Comparison of ENCODE assay signal across 10 cellular contexts in genomic region chr7:47580175-47580701, GRCh38. TPM values are rescaled to one million over a fixed set of nuclear protein-coding genes. Genes with fewer than 3 reads are reported as not detected.
DNase-seq lines count a peak whose midpoint lies in the region; ATAC-seq and TF ChIP-seq lines count a peak whose summit lies in the region.
"Had no signal": no experiment of that assay in that cellular context is flagged by ENCODE, and none has a peak within 500 bp of the region (broad histone marks: within the 10 kb centered on the region; RNA-seq: fewer than 3 reads in every experiment).

No MANE protein-coding gene starts in this region.

- peaks cover 15% of the 10 kb centered on the region for H3F3A ChIP-seq in DOHH2 (ENCODE audit: control insufficient read depth, insufficient read depth)

- H3K4me2 ChIP-seq in DOHH2 (ENCODE audit: low read length) (peak overlapping the region; percentile 75), fibroblast of lung (ENCODE audit: extremely low read depth, insufficient read depth, low read length) (peak overlapping the region; percentile 74), trophoblast cell (ENCODE audit: low read length) (peak overlapping the region; percentile 85)

- H3K14ac ChIP-seq in trophoblast cell (ENCODE audit: low read length) = peak overlapping the region; percentile 64

- H3K79me1 ChIP-seq in trophoblast cell (ENCODE audit: low read length) = peaks cover 67% of the 10 kb centered on the region

- no peak overlapping the region for H3K4me3 Mint-ChIP-seq in activated CD4-positive, alpha-beta memory T cell treated with anti-CD3 and anti-CD28 coated beads, Interleukin-2, amount 10 ng/mL, durations not matched to agents 7 days and 5 days

- H3K4me1 ChIP-seq in DOHH2 (ENCODE audit: control insufficient read depth, low read length) (peaks cover 87% of the 10 kb centered on the region), Panc1 (ENCODE audit: control insufficient read depth, insufficient read depth, low read length) (peaks cover 75% of the 10 kb centered on the region), fibroblast of lung (ENCODE audit: control insufficient read depth, extremely low read depth, insufficient read depth, low read length) (peaks cover 35% of the 10 kb centered on the region), trophoblast cell (ENCODE audit: control insufficient read depth in 1 of 2, insufficient read depth in 2 of 2, low read length in 2 of 2) (peaks cover 45 to 46% of the 10 kb centered on the region in 2 experiments)

- peaks cover 21% of the 10 kb centered on the region for H3K27me3 Mint-ChIP-seq in activated CD4-positive, alpha-beta memory T cell treated with anti-CD3 and anti-CD28 coated beads, Interleukin-2, amount 10 ng/mL, durations not matched to agents 7 days and 5 days

- H3K27ac ChIP-seq in DOHH2 (ENCODE audit: low read depth, low read length) (no peak overlapping the region), Panc1 (ENCODE audit: low read length) (peak overlapping the region; percentile 100), fibroblast of lung (ENCODE audit: insufficient read depth, low read length) (no peak overlapping the region), trophoblast cell (ENCODE audit: low read depth, low read length) (peak overlapping the region; percentile 97), WERI-Rb-1 (no peak overlapping the region)

- H3K4ac ChIP-seq in trophoblast cell (ENCODE audit: low read depth, low read length) = peak overlapping the region; percentile 52

- peak overlapping the region; percentile 69 for H3K4me3 ChIP-seq in DOHH2 (ENCODE audit: low read length)
- peak overlapping the region; percentile 79 to 92 for H3K4me3 ChIP-seq in Panc1 (ENCODE audit: low read depth in 2 of 2, low read length in 2 of 2)
- peak overlapping the region; percentile 82 to 89 (median 88) for H3K4me3 ChIP-seq in fibroblast of lung (replicated peaks in 1 of 4; ENCODE audit: control extremely low read depth in 1 of 4, insufficient read depth in 1 of 4, low read depth in 3 of 4, low read length in 4 of 4)
- H3K4me3 ChIP-seq in trophoblast cell (ENCODE audit: low read depth, low read length) = peak overlapping the region; percentile 57
- no peak overlapping the region for H3K4me3 ChIP-seq in WERI-Rb-1 (ENCODE audit: low read depth, low read length)

- H3K23ac ChIP-seq in trophoblast cell (ENCODE audit: low read length) = no peak overlapping the region

- POLR2A ChIA-PET in Panc1 (lab: Charles Lee) = interaction anchor here (0.7 to 1.0 kb wide), 2 partner anchors 21 to 203 kb away, joined by 3 to 5 read pairs; no protein-coding TSS in a partner anchor
- POLR2A ChIA-PET in activated CD4-positive, alpha-beta memory T cell treated with anti-CD3 and anti-CD28 coated beads, Interleukin-2, amount 10 ng/mL, durations not matched to agents 7 days and 5 days (lab: Charles Lee) = no interaction called here

- H3K79me2 ChIP-seq in DOHH2 (ENCODE audit: control insufficient read depth, low read length) (peaks cover 6% of the 10 kb centered on the region), fibroblast of lung (ENCODE audit: control insufficient read depth, insufficient read depth, low read length) (peaks cover 53% of the 10 kb centered on the region), trophoblast cell (ENCODE audit: control insufficient read depth, insufficient read depth, low read length, poor library complexity) (peaks cover 31% of the 10 kb centered on the region)

- no peaks in the 10 kb centered on the region for H3K9me3 Mint-ChIP-seq in activated CD4-positive, alpha-beta memory T cell treated with anti-CD3 and anti-CD28 coated beads, Interleukin-2, amount 10 ng/mL, durations not matched to agents 7 days and 5 days

- peak overlapping the region; percentile 45 for H3K18ac ChIP-seq in trophoblast cell (ENCODE audit: low read length)

- no peak overlapping the region for H2AK5ac ChIP-seq in trophoblast cell (ENCODE audit: low read length)

- H3K27ac Mint-ChIP-seq in activated CD4-positive, alpha-beta memory T cell treated with anti-CD3 and anti-CD28 coated beads, Interleukin-2, amount 10 ng/mL, durations not matched to agents 7 days and 5 days = no peak overlapping the region

- no peaks in the 10 kb centered on the region for H4K20me1 ChIP-seq in DOHH2 (ENCODE audit: control insufficient read depth, insufficient read depth, low read depth, low read length)
- H4K20me1 ChIP-seq in fibroblast of lung (ENCODE audit: control insufficient read depth, extremely low read depth, insufficient read depth, low read length) = no peaks in the 10 kb centered on the region

- H3K4me1 Mint-ChIP-seq in activated CD4-positive, alpha-beta memory T cell treated with anti-CD3 and anti-CD28 coated beads, Interleukin-2, amount 10 ng/mL, durations not matched to agents 7 days and 5 days = no peaks in the 10 kb centered on the region

- BruUV-seq in Panc1 (replicated peaks; lab: Mats Ljungman, UMichigan) = no TSS peak

- no CpG with 5 or more reads among the region's 7 CpGs for WGBS in trophoblast cell (ENCODE audit: extremely low coverage, insufficient coverage, insufficient read length)

- H3K27me3 ChIP-seq in DOHH2 (ENCODE audit: control insufficient read depth, low read length) (peaks cover 24% of the 10 kb centered on the region), Panc1 (ENCODE audit: control insufficient read depth, insufficient read depth, low read length) (no peaks in the 10 kb centered on the region), fibroblast of lung (ENCODE audit: control insufficient read depth, insufficient read depth, low read length) (no peaks in the 10 kb centered on the region), trophoblast cell (ENCODE audit: insufficient read depth, low read length) (no peaks in the 10 kb centered on the region), WERI-Rb-1 (ENCODE audit: insufficient read depth, low read depth, severe bottlenecking) (no peaks in the 10 kb centered on the region)

- ATAC-seq in Panc1 = peak; percentile 6; the same call in 1 of the 2 replicates
- no peak for ATAC-seq in HG03521 (IDR thresholded peaks at IDR 0.05; ENCODE audit: unreplicated experiment)

- no peak overlapping the region for H3K9ac ChIP-seq in fibroblast of lung (ENCODE audit: insufficient read depth, low read length)
- no peak overlapping the region for H3K9ac ChIP-seq in trophoblast cell (ENCODE audit: low read length)

- no peak overlapping the region for H2BK12ac ChIP-seq in trophoblast cell (ENCODE audit: low read length)

- intact Hi-C loops in Panc1 (cut with micrococcal nuclease; ENCODE audit: unreplicated experiment) = loop anchor here (2.0 kb wide), 1 partner anchor 183 kb away; no protein-coding TSS in a partner anchor

- no peaks in the 10 kb centered on the region for H3K36me3 ChIP-seq in DOHH2 (ENCODE audit: control insufficient read depth, low read length)
- H3K36me3 ChIP-seq in Panc1 (ENCODE audit: control insufficient read depth, insufficient read depth, low read length) = peaks cover 9% of the 10 kb centered on the region; the same call in 1 of the 2 replicates
- peaks cover 5% of the 10 kb centered on the region for H3K36me3 ChIP-seq in fibroblast of lung (ENCODE audit: control insufficient read depth, insufficient read depth, low read length)
- H3K36me3 ChIP-seq in trophoblast cell (ENCODE audit: control insufficient read depth in 1 of 2, insufficient read depth in 2 of 2, low read length in 2 of 2) = peaks cover 11 to 12% of the 10 kb centered on the region in 2 experiments
- H3K36me3 ChIP-seq in WERI-Rb-1 = no peaks in the 10 kb centered on the region

- no peaks in the 10 kb centered on the region for H3K36me3 Mint-ChIP-seq in activated CD4-positive, alpha-beta memory T cell treated with anti-CD3 and anti-CD28 coated beads, Interleukin-2, amount 10 ng/mL, durations not matched to agents 7 days and 5 days (ENCODE audit: low read depth)

- no peaks in the 10 kb centered on the region for H3K9me3 ChIP-seq in DOHH2 (ENCODE audit: control insufficient read depth, insufficient read depth, low read length)
- no peaks in the 10 kb centered on the region; the same call in 1 of the 2 replicates for H3K9me3 ChIP-seq in Panc1 (ENCODE audit: control insufficient read depth, insufficient read depth, low read depth, low read length)
- no peaks in the 10 kb centered on the region for H3K9me3 ChIP-seq in fibroblast of lung (ENCODE audit: control insufficient read depth, insufficient read depth, low read depth, low read length)
- H3K9me3 ChIP-seq in trophoblast cell (ENCODE audit: insufficient read depth, low read depth, low read length) = no peaks in the 10 kb centered on the region
- no peaks in the 10 kb centered on the region for H3K9me3 ChIP-seq in WERI-Rb-1 (ENCODE audit: severe bottlenecking)

- DNase-seq in Panc1 (ENCODE audit: low read depth, low spot score) (no peak), fibroblast of lung (ENCODE audit: low read depth in 2 of 2) (peak; percentile 50 to 56), trophoblast cell (no peak), activated gamma-delta T cell (lab: John Stamatoyannopoulos, UW) (no peak), WERI-Rb-1 (no peak)
- no peak for DNase-seq in activated CD4-positive, alpha-beta memory T cell treated with anti-CD3 and anti-CD28 coated beads, Interleukin-2, amount 10 ng/mL, durations not matched to agents 7 days and 5 days
- DNase-seq: cerebellar nuclear complex; stimulated activated naive CD4-positive, alpha-beta T cell had no signal

- H4K8ac ChIP-seq in trophoblast cell (ENCODE audit: low read depth, low read length) = peak overlapping the region; percentile 66

- peak overlapping the region; percentile 29 for H2BK120ac ChIP-seq in trophoblast cell (ENCODE audit: insufficient read depth, low read length, poor library complexity)

- H4K91ac ChIP-seq in trophoblast cell (ENCODE audit: low read depth, low read length) = peak overlapping the region; percentile 79

- in situ Hi-C loops in Panc1 (cut with HindIII; ENCODE audit: low pct_unique_long_range_greater_than_20kb, low sequenced_read_pairs) = no loop called here

- TF ChIP-seq CTCF in DOHH2 (IDR thresholded peaks at IDR 0.05; ENCODE audit: low read depth, low read length, poor library complexity, severe bottlenecking) = no peak
- no peak for TF ChIP-seq CTCF in Panc1 (IDR thresholded peaks at IDR 0.05)
- TF ChIP-seq CTCF in fibroblast of lung (conservative IDR thresholded peaks at IDR 0.05 in 1 of 2, IDR thresholded peaks at IDR 0.05 in 1 of 2; ENCODE audit: low read depth in 1 of 2, low read length in 2 of 2) = no peak
- no peak for TF ChIP-seq CTCF in WERI-Rb-1 (IDR thresholded peaks at IDR 0.05; ENCODE audit: low read depth, low read length)

- CTCF ChIA-PET in Panc1 (lab: Charles Lee) = interaction anchor here (0.7 kb wide), 2 partner anchors 206 to 242 kb away, joined by 3 to 7 read pairs; no protein-coding TSS in a partner anchor
- CTCF ChIA-PET in activated CD4-positive, alpha-beta memory T cell treated with anti-CD3 and anti-CD28 coated beads, Interleukin-2, amount 10 ng/mL, durations not matched to agents 7 days and 5 days (lab: Charles Lee) = no interaction called here

- no peak overlapping the region for H4K12ac ChIP-seq in trophoblast cell (ENCODE audit: low read depth, low read length)

- no peak overlapping the region for H2AFZ ChIP-seq in fibroblast of lung (ENCODE audit: low read length)
- H2AFZ ChIP-seq in trophoblast cell (ENCODE audit: insufficient read depth, low read length, poor library complexity) = no peak overlapping the region

- peak overlapping the region; percentile 71 for H2BK5ac ChIP-seq in trophoblast cell (ENCODE audit: low read depth, low read length, poor library complexity)

- no peaks in the 10 kb centered on the region for H3K9me2 ChIP-seq in DOHH2 (replicated peaks; ENCODE audit: control insufficient read depth, low read length)

RNA-seq across cellular contexts. Expression of gene TNS3, which starts 1.7 kb away (rescaled TPM):
- total RNA-seq in Panc1 (2021; ENCODE audit: unreplicated experiment) = 533 TPM
- 322 TPM for polyA plus RNA-seq in Panc1 (2012; ENCODE audit: insufficient read length)
- 52.6 and 88.8 TPM in 2 replicates for total RNA-seq in fibroblast of lung
- polyA plus RNA-seq in fibroblast of lung = 52.9 and 74.4 TPM in 2 replicates
- 54.7 and 86.1 TPM in 2 replicates for polyA plus RNA-seq in fibroblast of lung (2012)
- 200 and 269 TPM in 2 replicates for polyA minus RNA-seq in fibroblast of lung (ENCODE audit: low replicate concordance)
- 85.9 and 86.5 TPM in 2 replicates for polyA plus RNA-seq in trophoblast cell (2013)
- under 1 TPM; 0.15 to 0.18 TPM for total RNA-seq in activated CD4-positive, alpha-beta memory T cell treated with anti-CD3 and anti-CD28 coated beads, Interleukin-2, amount 10 ng/mL, durations not matched to agents 7 days and 5 days

Comparison
In these comparisons a context has a peak if more than half of its experiments do, and no peak if none do; other contexts are left out.
1. H3K27ac ChIP-seq: peak in Panc1 (single experiment) and trophoblast cell (single experiment); none in DOHH2 (single experiment), fibroblast of lung (single experiment) and WERI-Rb-1 (single experiment).
2. DNase-seq: peak in fibroblast of lung (2 of 2); none in Panc1 (single experiment), trophoblast cell (0 of 2), activated gamma-delta T cell (single experiment), activated CD4-positive, alpha-beta memory T cell treated with anti-CD3 and anti-CD28 coated beads, Interleukin-2, amount 10 ng/mL, durations not matched to agents 7 days and 5 days (single experiment) and WERI-Rb-1 (single experiment).
3. RNA of gene TNS3, which starts 1.7 kb away (total RNA-seq): 533 TPM in Panc1 (single experiment) and 52.6 to 88.8 TPM in fibroblast of lung; 0.15 to 0.18 TPM in activated CD4-positive, alpha-beta memory T cell treated with anti-CD3 and anti-CD28 coated beads, Interleukin-2, amount 10 ng/mL, durations not matched to agents 7 days and 5 days; every median in the first group is over 10 times any median in the second.
4. Peak in every context shown above with its lines, with median percentiles within 50 percentile points of each other: H3K4me2 ChIP-seq.